16 cellular contexts compared by ENCODE assay signal in the genomic region with DNA sequence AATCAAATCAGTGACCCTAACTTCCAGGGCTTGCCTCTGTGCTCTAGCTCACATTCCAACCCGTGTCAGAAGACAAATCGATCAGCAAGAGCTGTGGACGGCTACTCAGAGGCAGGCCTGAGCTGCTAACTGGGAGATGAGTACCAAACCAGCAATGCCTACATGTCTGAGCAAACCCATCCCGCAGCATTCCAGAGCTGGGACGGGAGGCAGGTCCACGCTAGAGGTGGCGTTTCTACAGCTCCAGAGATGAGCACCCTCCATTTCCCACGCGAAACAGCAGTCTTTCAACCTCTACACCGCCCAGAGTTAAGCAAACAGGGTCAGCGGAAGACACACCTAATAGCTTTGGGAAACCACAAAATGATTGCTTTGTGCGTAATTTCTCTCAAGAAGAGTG. TPM values are rescaled to one million over a fixed set of nuclear protein-coding genes. Genes with fewer than 3 reads are reported as not detected.
DNase-seq lines count a peak whose midpoint lies in the region; ATAC-seq and TF ChIP-seq lines count a peak whose summit lies in the region.
"Had no signal": no experiment of that assay in that cellular context is flagged by ENCODE, and none has a peak within 500 bp of the region (broad histone marks: within the 10 kb centered on the region; RNA-seq: fewer than 3 reads in every experiment).

No MANE protein-coding gene starts in this region.

- CTCF ChIA-PET in Caco-2 (lab: Charles Lee) = interaction anchor here (0.7 to 1.1 kb wide), 3 partner anchors 8 to 744 kb away, joined by 3 to 4 read pairs (median 3); no protein-coding TSS in a partner anchor

- H3K4me3 Mint-ChIP-seq in Caco-2 (ENCODE audit: unreplicated experiment) = peak overlapping the region; percentile 57
- H3K4me3 Mint-ChIP-seq: activated CD8-positive, alpha-beta T cell treated with anti-CD3 and anti-CD28 coated beads, Interleukin-2, amount 10 ng/mL, durations not matched to agents 7 days and 5 days; activated T-helper 1 cell treated with anti-CD3 and anti-CD28 coated beads, Interleukin-12 subunit alpha, Interleukin-12 subunit beta, Interleukin-2, Interleukin-4 antibody, amounts not matched to agents 30 ng/mL and 10 ng/mL and 1 ng/mL, durations not matched to agents 14 hours and 24 hours and 36 hours; stimulated activated naive CD8-positive, alpha-beta T cell treated with anti-CD3 and anti-CD28 coated beads, Interleukin-15, Interleukin-2, amounts not matched to agents 100 ng/mL and 50 ng/mL, for 24 hours had no signal

- no peak overlapping the region for H2BK15ac ChIP-seq in mesendoderm (replicated peaks; ENCODE audit: low read depth)

- H3K4me1 ChIP-seq in Caco-2 (peaks cover 62% of the 10 kb centered on the region), mesendoderm (ENCODE audit: control insufficient read depth, low read depth, low read length) (peaks cover 17% of the 10 kb centered on the region), spleen (peaks cover 0 to 15% (median 5%) of the 10 kb centered on the region in 6 donors)
- H3K4me1 ChIP-seq: parathyroid adenoma had no signal

- peaks cover 94% of the 10 kb centered on the region for H3K79me2 ChIP-seq in mesendoderm (ENCODE audit: control insufficient read depth, insufficient read depth, low read length)
- H3K79me2 ChIP-seq: parathyroid adenoma had no signal

- no peak overlapping the region for H4K8ac ChIP-seq in mesendoderm (ENCODE audit: low read depth, low read length)

- TF ChIP-seq POLR2A in spleen (IDR thresholded peaks at IDR 0.05) = no peak

- H3K9me3 ChIP-seq in Caco-2 (no peaks in the 10 kb centered on the region), spleen (no peaks in the 10 kb centered on the region)
- H3K9me3 ChIP-seq: uterus had no signal

- intact Hi-C loops in Caco-2 (cut with micrococcal nuclease; ENCODE audit: unreplicated experiment) = no loop called here
- intact Hi-C loops in spleen (cut with DNase I; ENCODE audit: low total_unique reads) = no loop called here

- H3K27ac Mint-ChIP-seq in Caco-2 (ENCODE audit: unreplicated experiment) = peak overlapping the region; percentile 94
- H3K27ac Mint-ChIP-seq: activated CD8-positive, alpha-beta T cell treated with anti-CD3 and anti-CD28 coated beads, Interleukin-2, amount 10 ng/mL, durations not matched to agents 7 days and 5 days; activated T-helper 1 cell treated with anti-CD3 and anti-CD28 coated beads, Interleukin-12 subunit alpha, Interleukin-12 subunit beta, Interleukin-2, Interleukin-4 antibody, amounts not matched to agents 30 ng/mL and 10 ng/mL and 1 ng/mL, durations not matched to agents 14 hours and 24 hours and 36 hours; stimulated activated naive CD8-positive, alpha-beta T cell treated with anti-CD3 and anti-CD28 coated beads, Interleukin-15, Interleukin-2, amounts not matched to agents 100 ng/mL and 50 ng/mL, for 24 hours had no signal

- H3K36me3 ChIP-seq in Caco-2 (ENCODE audit: control insufficient read depth, insufficient read depth, low read length) (no peaks in the 10 kb centered on the region), mesendoderm (ENCODE audit: control insufficient read depth, insufficient read depth, low read length) (no peaks in the 10 kb centered on the region), spleen (no peaks in the 10 kb centered on the region)
- H3K36me3 ChIP-seq: uterus had no signal

- H3K56ac ChIP-seq in mesendoderm (ENCODE audit: low read length) = no peak overlapping the region

- ATAC-seq in GM19351 (IDR thresholded peaks at IDR 0.05; ENCODE audit: unreplicated experiment) = no peak
- ATAC-seq: activated CD8-positive, alpha-beta T cell treated with anti-CD3 and anti-CD28 coated beads, Interleukin-2, amount 10 ng/mL, durations not matched to agents 7 days and 5 days had no signal

- peaks cover 4% of the 10 kb centered on the region for H3K79me1 ChIP-seq in mesendoderm (ENCODE audit: low read length)

- peak; percentile 83 to 90 for DNase-seq in Caco-2
- peak; percentile 44 to 79 for DNase-seq in NOMO-1 (lab: John Stamatoyannopoulos, UW; ENCODE audit: unreplicated experiment in 2 of 2)
- DNase-seq in epithelial cell of esophagus (ENCODE audit: low read depth) = peak; percentile 100
- DNase-seq in mesendoderm = peak; percentile 89
- no peak for DNase-seq in NCI-H1105 (lab: John Stamatoyannopoulos, UW)
- no peak for DNase-seq in activated CD4-positive, alpha-beta T cell treated with anti-CD3 and anti-CD28 coated beads for 4 hours
- no peak for DNase-seq in spleen
- DNase-seq: activated CD8-positive, alpha-beta T cell treated with anti-CD3 and anti-CD28 coated beads, Interleukin-2, amount 10 ng/mL, durations not matched to agents 7 days and 5 days; KG1; NCI-H1092 treated with DMSO at 0.1 percent for 48 hours; NCI-H226; uterus had no signal

- H3K27ac ChIP-seq in mesendoderm (ENCODE audit: low read depth, low read length) = no peak overlapping the region
- H3K27ac ChIP-seq in spleen = no peak overlapping the region
- H3K27ac ChIP-seq: parathyroid adenoma, uterus had no signal

- no peaks in the 10 kb centered on the region for H3K9me3 Mint-ChIP-seq in Caco-2 (ENCODE audit: unreplicated experiment)
- H3K9me3 Mint-ChIP-seq: activated T-helper 1 cell treated with anti-CD3 and anti-CD28 coated beads, Interleukin-12 subunit alpha, Interleukin-12 subunit beta, Interleukin-2, Interleukin-4 antibody, amounts not matched to agents 30 ng/mL and 10 ng/mL and 1 ng/mL, durations not matched to agents 14 hours and 24 hours and 36 hours; stimulated activated naive CD8-positive, alpha-beta T cell treated with anti-CD3 and anti-CD28 coated beads, Interleukin-15, Interleukin-2, amounts not matched to agents 100 ng/mL and 50 ng/mL, for 24 hours had no signal

- no CpG with 5 or more reads among the region's 12 CpGs for WGBS in mesendoderm (ENCODE audit: extremely low coverage, insufficient coverage, low lambda C conversion rate)
- WGBS in spleen, 5 donors = 82 to 91% (median 84%) methylated on average over 12 of the region's 12 CpGs

- H3K4ac ChIP-seq in mesendoderm (ENCODE audit: low read depth, low read length) = no peak overlapping the region

- no peak for TF ChIP-seq CTCF in Caco-2 (IDR thresholded peaks at IDR 0.05; ENCODE audit: insufficient read depth in 1 of 2, low read depth in 1 of 2, low read length in 1 of 2, severe bottlenecking in 1 of 2, unreplicated experiment in 1 of 2)
- no peak for TF ChIP-seq CTCF in epithelial cell of esophagus (IDR thresholded peaks at IDR 0.05; ENCODE audit: insufficient read depth, low read depth, low read length, missing control alignments)
- no peak for TF ChIP-seq CTCF in spleen (IDR thresholded peaks at IDR 0.05 in 8 of 11, conservative IDR thresholded peaks at IDR 0.05 in 3 of 11)

- no peak overlapping the region for H2AK5ac ChIP-seq in mesendoderm (ENCODE audit: low read length)

- BruUV-seq in Caco-2 (replicated peaks; lab: Mats Ljungman, UMichigan) = no TSS peak

- POLR2A ChIA-PET in Caco-2 (lab: Charles Lee) = interaction anchor here (1.0 to 1.1 kb wide), 5 partner anchors 18 to 46 kb away, joined by 3 to 9 read pairs (median 5); partner anchors contain the start of gene TIMM22

- H3K4me3 ChIP-seq in Caco-2 (ENCODE audit: low read depth, low read length) = no peak overlapping the region
- peak overlapping the region; percentile 11 for H3K4me3 ChIP-seq in epithelial cell of esophagus (ENCODE audit: low read length)
- H3K4me3 ChIP-seq in mesendoderm (ENCODE audit: low read length) = no peak overlapping the region
- no peak overlapping the region for H3K4me3 ChIP-seq in spleen
- H3K4me3 ChIP-seq: uterus had no signal

- no peak overlapping the region for H2BK5ac ChIP-seq in mesendoderm (ENCODE audit: low read length)

- H3K18ac ChIP-seq in mesendoderm (ENCODE audit: low read length) = no peak overlapping the region

- H4K5ac ChIP-seq in mesendoderm (ENCODE audit: low read length) = no peak overlapping the region

- peaks cover 88% of the 10 kb centered on the region for H3K36me3 Mint-ChIP-seq in Caco-2 (ENCODE audit: insufficient read depth, unreplicated experiment)

- no peak overlapping the region for H3K4me2 ChIP-seq in mesendoderm (ENCODE audit: low read length)

- no peak overlapping the region for H3K23ac ChIP-seq in mesendoderm (ENCODE audit: low read length)

- H3K9ac ChIP-seq in mesendoderm (ENCODE audit: low read length) = peak overlapping the region; percentile 0
- H3K9ac ChIP-seq: parathyroid adenoma had no signal

- H3K4me1 Mint-ChIP-seq in Caco-2 (ENCODE audit: low read depth, unreplicated experiment) = peaks cover 39% of the 10 kb centered on the region

- no peak overlapping the region for H2BK120ac ChIP-seq in mesendoderm (ENCODE audit: low read depth, low read length)

- H3K27me3 ChIP-seq in Caco-2 (replicated peaks; ENCODE audit: control insufficient read depth, insufficient read depth, low read length) (no peaks in the 10 kb centered on the region), mesendoderm (ENCODE audit: insufficient read depth, low read length, poor library complexity) (no peaks in the 10 kb centered on the region), spleen (replicated peaks in 1 of 7) (peaks cover 0 to 77% (median 13%) of the 10 kb centered on the region in 7 donors)
- H3K27me3 ChIP-seq: uterus had no signal

- H3K27me3 Mint-ChIP-seq in Caco-2 (ENCODE audit: insufficient read depth, unreplicated experiment) = no peaks in the 10 kb centered on the region

RNA-seq across cellular contexts. Expression of gene NXN, which starts 6.5 kb away (rescaled TPM):
- total RNA-seq in Caco-2 (2022) (68.4 and 76.7 TPM in 2 replicates), spleen (10 to 100 TPM in 5 of 7 donors, 1 to 10 TPM in 2; 7.2 to 21.4 (median 14.1) TPM)
- 125 TPM for polyA plus RNA-seq in mesendoderm (2013, experiment 1 of 2)
- 122 TPM for polyA plus RNA-seq in mesendoderm (2013, experiment 2 of 2)
- 1 to 10 TPM; 3.9 to 6.6 (median 5.8) TPM for polyA plus RNA-seq in spleen

RNA-seq across cellular contexts. Expression of gene TIMM22, which starts 23.9 kb away (rescaled TPM):
- total RNA-seq in Caco-2 (2022) = 20.1 and 20.6 TPM in 2 replicates
- polyA plus RNA-seq in mesendoderm (2013, experiment 1 of 2) = 16.4 TPM
- 16.9 TPM for polyA plus RNA-seq in mesendoderm (2013, experiment 2 of 2)
- total RNA-seq in spleen = 10 to 100 TPM in 6 of 7 donors, 1 to 10 TPM in 1; 9.7 to 14.3 (median 11.2) TPM
- 1 to 10 TPM; 5.1 to 8.8 (median 7.0) TPM for polyA plus RNA-seq in spleen

Comparison
In these comparisons a context has a peak if more than half of its experiments do, and no peak if none do; other contexts are left out.
1. DNase-seq: peak in Caco-2 (2 of 2), NOMO-1 (2 of 2), epithelial cell of esophagus (single experiment) and mesendoderm (single experiment); none in NCI-H1105 (single experiment), activated CD4-positive, alpha-beta T cell treated with anti-CD3 and anti-CD28 coated beads for 4 hours (0 of 2) and spleen (single experiment).